Comparison of ENCODE assay signal across 29 cellular contexts in the genomic region with DNA sequence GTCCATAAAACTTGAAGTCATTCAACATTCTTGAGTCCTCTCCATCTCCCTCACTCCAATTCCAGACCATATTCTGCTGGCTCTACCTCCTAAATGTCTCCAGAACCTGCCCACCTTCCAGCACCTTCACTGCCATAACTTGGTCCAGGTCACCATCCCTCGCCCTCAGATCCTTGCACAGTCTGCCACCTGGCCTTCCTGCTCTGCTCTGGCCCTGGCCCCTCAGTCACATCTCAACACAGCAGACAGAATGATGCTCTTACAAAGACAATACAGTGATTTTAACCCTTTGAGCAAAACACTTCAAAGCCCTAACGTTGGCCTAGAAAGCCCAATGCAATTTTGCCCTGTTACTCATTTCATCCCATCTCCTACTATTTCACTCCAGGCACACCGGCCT.
A peak's percentile ranks its signal among the peaks of the same experiment; 100 is the strongest.
DNase-seq lines count a peak whose midpoint lies in the region; ATAC-seq, FAIRE-seq and TF ChIP-seq lines count a peak whose summit lies in the region.
"Had no signal": no experiment of that assay in that cellular context is flagged by ENCODE, and none has a peak within 500 bp of the region (broad histone marks: within the 10 kb centered on the region; RNA-seq: fewer than 3 reads in every experiment).

No MANE protein-coding gene starts in this region.

- no peak for TF ChIP-seq POLR2A in IMR-90 (IDR thresholded peaks at IDR 0.05; ENCODE audit: low read depth, low read length)

- no peak overlapping the region for H2BK120ac ChIP-seq in IMR-90 (ENCODE audit: low read depth, low read length)

- no peak overlapping the region for H2AK5ac ChIP-seq in IMR-90 (ENCODE audit: low read depth, low read length)

- H3K36me3 ChIP-seq in GM23338 (ENCODE audit: insufficient read depth), result no peaks in the 10 kb centered on the region
- no peaks in the 10 kb centered on the region for H3K36me3 ChIP-seq in IMR-90 (ENCODE audit: control insufficient read depth, insufficient read depth, low read length)
- no peaks in the 10 kb centered on the region for H3K36me3 ChIP-seq in bronchial epithelial cell (ENCODE audit: control insufficient read depth, insufficient read depth, low read length)
- H3K36me3 ChIP-seq: BE2C, BLaER1 had no signal

- H3K56ac ChIP-seq in IMR-90 (ENCODE audit: extremely low read depth, insufficient read depth, low read length), result no peak overlapping the region

- no peaks in the 10 kb centered on the region for H4K20me1 ChIP-seq in GM23338 (replicated peaks; ENCODE audit: insufficient read depth)
- no peaks in the 10 kb centered on the region for H4K20me1 ChIP-seq in IMR-90 (ENCODE audit: insufficient read depth, low read length)
- H4K20me1 ChIP-seq: BLaER1 had no signal

- no peak overlapping the region for H2BK20ac ChIP-seq in IMR-90 (ENCODE audit: low read depth, low read length)

- H3K27me3 ChIP-seq in GM23338 (ENCODE audit: insufficient read depth) (no peaks in the 10 kb centered on the region), IMR-90 (ENCODE audit: control insufficient read depth, insufficient read depth, low read length) (no peaks in the 10 kb centered on the region), bronchial epithelial cell (ENCODE audit: control insufficient read depth, insufficient read depth, low read length) (no peaks in the 10 kb centered on the region)
- H3K27me3 ChIP-seq: BE2C, BLaER1 had no signal

- ATAC-seq in GM23338 (no peak), IMR-90 (ENCODE audit: low read depth) (no peak), GM18511 (IDR thresholded peaks at IDR 0.05; ENCODE audit: unreplicated experiment) (no peak)
- ATAC-seq in stimulated activated effector memory CD8-positive, alpha-beta T cell treated with anti-CD3 and anti-CD28 coated beads, Interleukin-12 subunit alpha, Interleukin-12 subunit beta, amount 100 ng/mL, for 72 hours, result peak; percentile 46
- ATAC-seq: GM12878 had no signal

- H3K79me1 ChIP-seq in IMR-90 (ENCODE audit: low read depth in 1 of 2, low read length in 2 of 2), result no peaks in the 10 kb centered on the region

- CTCF ChIA-PET in IMR-90 (lab: Yijun Ruan, JAX), result no interaction called here

- H3K27ac ChIP-seq in GM23338 (ENCODE audit: low read depth) (no peak overlapping the region), IMR-90 (ENCODE audit: insufficient read depth, low read length) (no peak overlapping the region)
- H3K27ac ChIP-seq: BLaER1 had no signal

- H3K9me3 Mint-ChIP-seq in GM23338, result no peaks in the 10 kb centered on the region
- H3K9me3 Mint-ChIP-seq in stimulated activated effector memory CD8-positive, alpha-beta T cell treated with anti-CD3 and anti-CD28 coated beads, Interleukin-12 subunit alpha, Interleukin-12 subunit beta, amount 100 ng/mL, for 72 hours, result peaks cover 5% of the 10 kb centered on the region

- no peaks in the 10 kb centered on the region for H3K27me3 Mint-ChIP-seq in GM23338 (ENCODE audit: insufficient read depth, low read depth, poor library complexity)
- H3K27me3 Mint-ChIP-seq: CD4-positive, alpha-beta memory T cell; CD8-positive, alpha-beta memory T cell had no signal

- no peak overlapping the region for H3K4me2 ChIP-seq in GM23338
- H3K4me2 ChIP-seq in IMR-90 (ENCODE audit: low read depth, low read length), result no peak overlapping the region
- H3K4me2 ChIP-seq: BLaER1 had no signal

- no peak overlapping the region for H3K4me3 ChIP-seq in GM23338
- H3K4me3 ChIP-seq in IMR-90 (ENCODE audit: insufficient read depth, low read depth, low read length), result no peak overlapping the region
- H3K4me3 ChIP-seq in bronchial epithelial cell (ENCODE audit: low read depth, low read length), result no peak overlapping the region
- H3K4me3 ChIP-seq: BLaER1, GM12878 had no signal

- no peaks in the 10 kb centered on the region for H3K4me1 Mint-ChIP-seq in GM23338
- no peaks in the 10 kb centered on the region for H3K4me1 Mint-ChIP-seq in stimulated activated effector memory CD8-positive, alpha-beta T cell treated with anti-CD3 and anti-CD28 coated beads, Interleukin-12 subunit alpha, Interleukin-12 subunit beta, amount 100 ng/mL, for 72 hours
- H3K4me1 Mint-ChIP-seq: CD14-positive monocyte; CD4-positive, alpha-beta memory T cell; CD4-positive, CD25-positive, alpha-beta regulatory T cell; CD8-positive, alpha-beta memory T cell had no signal

- dilution Hi-C loops in IMR-90 (cut with HindIII; ENCODE audit: low sequenced_read_pairs, unreplicated experiment), result no loop called here

- intact Hi-C loops in IMR-90 (cut with micrococcal nuclease), result no loop called here

- H3K4me1 ChIP-seq in GM23338 (ENCODE audit: insufficient read depth), result no peaks in the 10 kb centered on the region
- no peaks in the 10 kb centered on the region for H3K4me1 ChIP-seq in IMR-90 (ENCODE audit: control insufficient read depth, insufficient read depth, low read length)
- H3K4me1 ChIP-seq: BE2C, BLaER1 had no signal

- no peaks in the 10 kb centered on the region for H3K9me2 ChIP-seq in GM23338 (ENCODE audit: insufficient read depth)

- H3K4ac ChIP-seq in IMR-90 (ENCODE audit: low read depth, low read length), result no peak overlapping the region

- 0 out of 2 replicates have a peak overlapping the region, but pooled peaks have one; percentile 23 for H2AFZ ChIP-seq in GM23338
- peak overlapping the region; percentile 2 for H2AFZ ChIP-seq in IMR-90 (replicated peaks; ENCODE audit: low read length, poor library complexity)

- no peak overlapping the region for H3K23ac ChIP-seq in IMR-90 (ENCODE audit: low read depth, low read length)

- TF ChIP-seq CTCF in GM23338 (conservative IDR thresholded peaks at IDR 0.05; ENCODE audit: low read depth in 2 of 2), result no peak
- TF ChIP-seq CTCF in IMR-90 (conservative IDR thresholded peaks at IDR 0.05; ENCODE audit: low read depth, low read length), result no peak
- no peak for TF ChIP-seq CTCF in bronchial epithelial cell (IDR thresholded peaks at IDR 0.05; ENCODE audit: insufficient read depth, low read length, severe bottlenecking)

- DNase-seq in GM23338 (ENCODE audit: low spot score) (no peak), IMR-90 (no peak), bronchial epithelial cell (ENCODE audit: low read depth) (no peak), midbrain (lab: John Stamatoyannopoulos, UW) (no peak), HT-29 (ENCODE audit: low spot score) (no peak), NCI-H345 treated with DMSO at 0.1 percent for 48 hours (lab: John Stamatoyannopoulos, UW; ENCODE audit: unreplicated experiment) (no peak)
- DNase-seq in stimulated activated effector memory CD8-positive, alpha-beta T cell treated with anti-CD3 and anti-CD28 coated beads, Interleukin-12 subunit alpha, Interleukin-12 subunit beta, amount 100 ng/mL, for 72 hours (ENCODE audit: low spot score in 2 of 2), result no peak
- DNase-seq: 8988T; ACHN; BE2C; C1 segment of cervical spinal cord; CD4-positive, alpha-beta memory T cell; CD4-positive, CD25-positive, alpha-beta regulatory T cell; CD8-positive, alpha-beta memory T cell; COR-L47; DMS 273 treated with DMSO at 0.1 percent for 48 hours; DMS153; DMS53; DMS79; DND-41; EL; GDM1 had no signal

- no peak overlapping the region for H3K9ac ChIP-seq in IMR-90 (ENCODE audit: low read depth, low read length)
- H3K9ac ChIP-seq: BLaER1 had no signal

- TF ChIP-seq RAD21 in IMR-90 (IDR thresholded peaks at IDR 0.05; ENCODE audit: low read length), result no peak

- H2AK9ac ChIP-seq in IMR-90 (replicated peaks; ENCODE audit: low read depth, low read length, poor library complexity), result no peak overlapping the region

- no peaks in the 10 kb centered on the region for H3K79me2 ChIP-seq in GM23338 (replicated peaks; ENCODE audit: insufficient read depth)

- POLR2A ChIA-PET in IMR-90 (lab: Charles Lee; ENCODE audit: unreplicated experiment), result no interaction called here

- H4K5ac ChIP-seq in IMR-90 (ENCODE audit: low read depth, low read length), result no peak overlapping the region

- H3K9me3 ChIP-seq in IMR-90 (ENCODE audit: control insufficient read depth, insufficient read depth, low read length), result no peaks in the 10 kb centered on the region
- H3K9me3 ChIP-seq: BE2C, BLaER1 had no signal

- H2BK15ac ChIP-seq in IMR-90 (ENCODE audit: low read depth, low read length), result no peak overlapping the region

- BruUV-seq in IMR-90 (replicated peaks; lab: Mats Ljungman, UMichigan), result no TSS peak

- no peak overlapping the region for H3K4me3 Mint-ChIP-seq in GM23338
- H3K4me3 Mint-ChIP-seq in stimulated activated effector memory CD8-positive, alpha-beta T cell treated with anti-CD3 and anti-CD28 coated beads, Interleukin-12 subunit alpha, Interleukin-12 subunit beta, amount 100 ng/mL, for 72 hours, result no peak overlapping the region
- H3K4me3 Mint-ChIP-seq: CD14-positive monocyte; CD4-positive, alpha-beta memory T cell; CD4-positive, CD25-positive, alpha-beta regulatory T cell; CD8-positive, alpha-beta memory T cell had no signal

- peak; percentile 72 for FAIRE-seq in bronchial epithelial cell (lab: Jason Lieb, UNC)
- FAIRE-seq: GM12878, GM12892, GM18507, GM19239 had no signal

- H2BK5ac ChIP-seq in IMR-90 (ENCODE audit: low read depth, low read length, poor library complexity, severe bottlenecking), result no peak overlapping the region

- H3K27ac Mint-ChIP-seq in GM23338, result no peak overlapping the region
- no peak overlapping the region for H3K27ac Mint-ChIP-seq in stimulated activated effector memory CD8-positive, alpha-beta T cell treated with anti-CD3 and anti-CD28 coated beads, Interleukin-12 subunit alpha, Interleukin-12 subunit beta, amount 100 ng/mL, for 72 hours
- H3K27ac Mint-ChIP-seq: CD4-positive, alpha-beta memory T cell; CD4-positive, CD25-positive, alpha-beta regulatory T cell; CD8-positive, alpha-beta memory T cell had no signal

- H3K9me1 ChIP-seq in IMR-90 (ENCODE audit: insufficient read depth, low read length), result no peaks in the 10 kb centered on the region

- no peak overlapping the region for H4K8ac ChIP-seq in IMR-90 (ENCODE audit: low read depth in 2 of 2, low read length in 2 of 2)

- no peaks in the 10 kb centered on the region for H3K36me3 Mint-ChIP-seq in GM23338 (ENCODE audit: low read depth)
- no peaks in the 10 kb centered on the region for H3K36me3 Mint-ChIP-seq in stimulated activated effector memory CD8-positive, alpha-beta T cell treated with anti-CD3 and anti-CD28 coated beads, Interleukin-12 subunit alpha, Interleukin-12 subunit beta, amount 100 ng/mL, for 72 hours
- H3K36me3 Mint-ChIP-seq: CD14-positive monocyte; CD4-positive, alpha-beta memory T cell; CD4-positive, CD25-positive, alpha-beta regulatory T cell; CD8-positive, alpha-beta memory T cell had no signal

- H3K14ac ChIP-seq in IMR-90 (replicated peaks; ENCODE audit: low read depth, low read length), result no peak overlapping the region

- no peaks in the 10 kb centered on the region for H3F3A ChIP-seq in GM23338 (replicated peaks; ENCODE audit: low read depth)

- WGBS in IMR-90 (ENCODE audit: extremely low coverage in 2 of 2, insufficient read length in 1 of 2), 2 experiments, result 33% methylated on average over 1 of the region's 3 CpGs; no CpG with 5 or more reads in 1 of the 2 experiments

- H4K91ac ChIP-seq in IMR-90 (ENCODE audit: insufficient read depth, low read depth, low read length), result no peak overlapping the region

- H3K18ac ChIP-seq in IMR-90 (ENCODE audit: low read depth, low read length), result no peak overlapping the region

- in situ Hi-C loops in IMR-90 (cut with MboI; ENCODE audit: low sequenced_read_pairs), result no loop called here

TF ChIP-seq in IMR-90, 13 proteins besides CTCF, POLR2A, EP300 and RAD21 (continues in another document):
- TF ChIP-seq MXI1 (IDR thresholded peaks at IDR 0.05; ENCODE audit: borderline replicate concordance, low read depth, low read length) (no peak), MAZ (IDR thresholded peaks at IDR 0.05; ENCODE audit: borderline replicate concordance, low read depth, low read length) (no peak), SMC3 (IDR thresholded peaks at IDR 0.05; ENCODE audit: low read depth, low read length) (no peak)
